Comparison of ENCODE assay signal across 1 cellular context in genomic region chr4:163554870-163555465, GRCh38.
TF ChIP-seq lines count a peak whose summit lies in the region.

No MANE protein-coding gene starts in this region.

TF ChIP-seq in WTC11, 78 proteins besides CTCF, POLR2A, EP300 and RAD21 (continued from another document):
- no peak for TF ChIP-seq STAT6 (CRISPR knock-in tag; conservative IDR thresholded peaks at IDR 0.05; ENCODE audit: low read depth)
- no peak for TF ChIP-seq JUN (CRISPR knock-in tag; IDR thresholded peaks at IDR 0.05)
- no peak for TF ChIP-seq IRF2 (CRISPR knock-in tag; IDR thresholded peaks at IDR 0.05; ENCODE audit: borderline replicate concordance, low read depth)
- TF ChIP-seq E2F5 (CRISPR knock-in tag; IDR thresholded peaks at IDR 0.05), result no peak
- TF ChIP-seq ELF4 (CRISPR knock-in tag; IDR thresholded peaks at IDR 0.05; ENCODE audit: low read depth), result no peak
- TF ChIP-seq GRHL2 (CRISPR knock-in tag; IDR thresholded peaks at IDR 0.05; ENCODE audit: insufficient replicate concordance, severe bottlenecking), result no peak
- no peak for TF ChIP-seq AR (CRISPR knock-in tag; IDR thresholded peaks at IDR 0.05)
